In genomic region chr1:81547912-81548303, GRCh38 we compare ENCODE assay signal across 11 cellular contexts.
DNase-seq lines count a peak whose midpoint lies in the region; ATAC-seq and FAIRE-seq lines count a peak whose summit lies in the region.
"Had no signal": no experiment of that assay in that cellular context is flagged by ENCODE, and none has a peak within 500 bp of the region (broad histone marks: within the 10 kb centered on the region; RNA-seq: fewer than 3 reads in every experiment).

No MANE protein-coding gene starts in this region.

- H3K27ac ChIP-seq in GM23248, result no peak overlapping the region
- no peak overlapping the region for H3K27ac ChIP-seq in mesenchymal stem cell (ENCODE audit: low read length, poor library complexity, severe bottlenecking)
- H3K27ac ChIP-seq in small intestine (ENCODE audit: low read depth in 1 of 2, low read length in 1 of 2), result no peak overlapping the region
- H3K27ac ChIP-seq: hepatocyte had no signal

- H3K36me3 ChIP-seq in GM23248 (ENCODE audit: low read depth) (no peaks in the 10 kb centered on the region), mesenchymal stem cell (ENCODE audit: control insufficient read depth in 1 of 2, insufficient read depth in 2 of 2, low read depth in 1 of 2, low read length in 2 of 2) (no peaks in the 10 kb centered on the region), small intestine (ENCODE audit: control insufficient read depth in 2 of 2, insufficient read depth in 2 of 2, low read length in 2 of 2) (no peaks in the 10 kb centered on the region)

- H2BK5ac ChIP-seq in mesenchymal stem cell (ENCODE audit: low read depth, low read length, poor library complexity, severe bottlenecking), result no peak overlapping the region

- H3K9ac ChIP-seq in GM23248, result no peak overlapping the region
- H3K9ac ChIP-seq in mesenchymal stem cell (ENCODE audit: low read length), result peak overlapping the region; percentile 63

- H4K8ac ChIP-seq in mesenchymal stem cell (ENCODE audit: low read length), result no peak overlapping the region

- H3K23ac ChIP-seq in mesenchymal stem cell (ENCODE audit: low read length in 2 of 2), result no peak overlapping the region

- 0 out of 2 replicates have a peak overlapping the region, but pooled peaks have one; percentile 13 for H2AFZ ChIP-seq in GM23248
- H2AFZ ChIP-seq in mesenchymal stem cell (ENCODE audit: low read depth, low read length), result no peak overlapping the region
- H2AFZ ChIP-seq: hepatocyte had no signal

- no peaks in the 10 kb centered on the region for H3F3A ChIP-seq in GM23248 (ENCODE audit: insufficient read depth)

- no peaks in the 10 kb centered on the region for H4K20me1 ChIP-seq in GM23248 (ENCODE audit: insufficient read depth)

- no peak overlapping the region for H2BK15ac ChIP-seq in mesenchymal stem cell (ENCODE audit: low read depth, poor library complexity, severe bottlenecking)

- H3K9me3 ChIP-seq in GM23248 (ENCODE audit: low read depth), result no peaks in the 10 kb centered on the region
- H3K9me3 ChIP-seq in mesenchymal stem cell (ENCODE audit: control insufficient read depth, low read length), result no peaks in the 10 kb centered on the region
- no peaks in the 10 kb centered on the region for H3K9me3 ChIP-seq in small intestine (ENCODE audit: control insufficient read depth, low read depth)

- H3K9me2 ChIP-seq in GM23248 (ENCODE audit: insufficient read depth), result no peaks in the 10 kb centered on the region

- no peak overlapping the region for H2BK120ac ChIP-seq in mesenchymal stem cell (ENCODE audit: low read depth, low read length)

- H3K27me3 ChIP-seq in GM23248 (replicated peaks; ENCODE audit: insufficient read depth) (no peaks in the 10 kb centered on the region), mesenchymal stem cell (ENCODE audit: control insufficient read depth in 1 of 2, insufficient read depth in 1 of 2, low read length in 2 of 2) (no peaks in the 10 kb centered on the region), small intestine (ENCODE audit: control insufficient read depth in 2 of 2, insufficient read depth in 2 of 2, low read length in 2 of 2) (no peaks in the 10 kb centered on the region)
- H3K27me3 ChIP-seq: hepatocyte had no signal

- in situ Hi-C loops in GM23248 (cut with MboI), result no loop called here

- no peaks in the 10 kb centered on the region for H3K79me1 ChIP-seq in mesenchymal stem cell (replicated peaks; ENCODE audit: low read length, poor library complexity, severe bottlenecking)

- H3K4me3 ChIP-seq in GM23248, result no peak overlapping the region
- peak overlapping the region in 1 of 2 experiments; percentile 57 for H3K4me3 ChIP-seq in mesenchymal stem cell (ENCODE audit: insufficient read depth in 1 of 2, low read depth in 1 of 2, low read length in 2 of 2)
- H3K4me3 ChIP-seq in small intestine (ENCODE audit: low read depth in 1 of 2, low read length in 2 of 2), result no peak overlapping the region
- H3K4me3 ChIP-seq: hepatocyte had no signal

- H3K79me2 ChIP-seq in GM23248 (ENCODE audit: insufficient read depth), result no peaks in the 10 kb centered on the region
- H3K79me2 ChIP-seq: hepatocyte had no signal

- no peak overlapping the region for H3K4me2 ChIP-seq in GM23248 (ENCODE audit: unreplicated experiment)
- H3K4me2 ChIP-seq in mesenchymal stem cell (ENCODE audit: low read length, poor library complexity, severe bottlenecking), result no peak overlapping the region
- H3K4me2 ChIP-seq: hepatocyte had no signal

- H3K4ac ChIP-seq in mesenchymal stem cell (ENCODE audit: low read depth in 1 of 2, low read length in 2 of 2), result no peak overlapping the region

- no peak overlapping the region for H3K14ac ChIP-seq in mesenchymal stem cell (ENCODE audit: low read length in 2 of 2)

- WGBS in GM23248 (ENCODE audit: low coverage in 1 of 2, low lambda C conversion rate in 2 of 2, missing lambda C conversion rate in 2 of 2), 2 experiments, result 63 to 64% methylated on average over 2 of the region's 2 CpGs
- 73% methylated on average over 2 of the region's 2 CpGs for WGBS in mesenchymal stem cell
- WGBS in small intestine, 3 donors, result 76 to 87% (median 80%) methylated on average over 2 of the region's 2 CpGs

- no peak overlapping the region for H2BK12ac ChIP-seq in mesenchymal stem cell (ENCODE audit: low read length in 2 of 2)

- no peak overlapping the region for H2AK5ac ChIP-seq in mesenchymal stem cell (ENCODE audit: low read length, severe bottlenecking)

- H3K18ac ChIP-seq in mesenchymal stem cell (ENCODE audit: low read depth in 1 of 2, low read length in 2 of 2), result no peak overlapping the region

- ATAC-seq in GM19023 (IDR thresholded peaks at IDR 0.05; ENCODE audit: unreplicated experiment) (peak; percentile 53), HG03442 (IDR thresholded peaks at IDR 0.05; ENCODE audit: unreplicated experiment) (peak; percentile 80)

- peak; percentile 11 for DNase-seq in GM23248
- no peak for DNase-seq in mesenchymal stem cell
- no peak for DNase-seq in activated CD8-positive, alpha-beta memory T cell treated with anti-CD3 and anti-CD28 coated beads, Interleukin-2, amount 50 U/mL, for 4 hours
- DNase-seq in OCI-M2 (lab: John Stamatoyannopoulos, UW; ENCODE audit: unreplicated experiment), result no peak
- DNase-seq in NCI-H1930 (lab: John Stamatoyannopoulos, UW), result no peak
- no peak for DNase-seq in small intestine
- DNase-seq: DND-41, NCI-H2227 treated with DMSO at 0.1 percent for 48 hours had no signal

- FAIRE-seq in small intestine (lab: Jason Lieb, UNC), result no peak

- H3K4me1 ChIP-seq in GM23248 (ENCODE audit: insufficient read depth) (no peaks in the 10 kb centered on the region), mesenchymal stem cell (ENCODE audit: control insufficient read depth, insufficient read depth, low read depth, low read length) (no peaks in the 10 kb centered on the region), small intestine (ENCODE audit: control insufficient read depth in 2 of 2, insufficient read depth in 1 of 2, low read depth in 1 of 2, low read length in 1 of 2) (no peaks in the 10 kb centered on the region)

- H4K91ac ChIP-seq in mesenchymal stem cell (ENCODE audit: low read length), result no peak overlapping the region
